In the genomic region with DNA sequence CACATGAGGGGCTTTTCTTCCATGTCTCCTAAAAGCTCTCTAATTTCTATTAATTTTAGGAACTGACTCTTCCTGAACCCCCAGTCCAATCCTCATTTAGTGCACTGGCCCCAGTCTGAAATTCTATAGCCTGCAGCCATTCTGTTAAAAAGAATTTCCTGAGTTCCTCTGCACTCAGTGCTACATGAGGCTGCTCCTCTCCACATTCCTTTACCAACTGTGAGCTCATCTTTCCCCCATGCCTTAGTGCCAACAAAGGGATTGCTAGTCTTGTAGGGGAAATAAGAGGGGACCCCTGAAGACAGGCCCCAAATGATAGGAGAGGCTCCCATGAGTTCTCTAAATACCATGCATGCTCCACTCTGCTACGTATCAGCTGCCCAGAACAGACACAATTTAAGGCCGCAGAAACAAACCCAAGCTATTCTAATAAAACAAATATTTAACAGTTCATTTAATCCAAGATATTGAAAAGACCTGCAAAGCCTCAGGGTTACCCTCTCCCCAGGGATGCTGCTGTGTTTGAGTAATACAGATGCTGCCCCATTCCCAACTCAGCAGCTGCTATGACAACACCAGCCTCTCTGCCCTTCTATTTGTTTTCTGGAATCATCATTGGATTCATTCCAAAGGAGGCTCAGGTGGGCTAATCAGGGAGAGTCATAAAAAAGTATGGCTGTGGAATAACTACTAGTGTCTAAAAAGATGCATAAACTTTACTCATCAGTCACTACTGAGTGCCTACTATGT, we compare ENCODE assay signal across 25 cellular contexts.
DNase-seq lines count a peak whose midpoint lies in the region; FAIRE-seq and TF ChIP-seq lines count a peak whose summit lies in the region.
"Had no signal": no experiment of that assay in that cellular context is flagged by ENCODE, and none has a peak within 500 bp of the region (broad histone marks: within the 10 kb centered on the region; RNA-seq: fewer than 3 reads in every experiment).

No MANE protein-coding gene starts in this region.

- no peaks in the 10 kb centered on the region for H3K36me3 Mint-ChIP-seq in glutamatergic neuron (ENCODE audit: unreplicated experiment)
- H3K36me3 Mint-ChIP-seq: immature natural killer cell, naive B cell had no signal

- H3K27ac Mint-ChIP-seq in glutamatergic neuron (ENCODE audit: unreplicated experiment) = no peak overlapping the region
- H3K27ac Mint-ChIP-seq: H9, immature natural killer cell, naive B cell had no signal

- peaks cover 14% of the 10 kb centered on the region for H3K4me1 ChIP-seq in ectodermal cell (ENCODE audit: control insufficient read depth, insufficient read depth, low read length)
- H3K4me1 ChIP-seq: Peyer's patch, sigmoid colon had no signal

- H3K4me3 ChIP-seq in ectodermal cell (ENCODE audit: insufficient read depth, low read depth, low read length) = no peak overlapping the region
- H3K4me3 ChIP-seq: lung, pancreas, Peyer's patch, sigmoid colon had no signal

- no peak for FAIRE-seq in RCC 7860 (lab: Jason Lieb, UNC)
- FAIRE-seq: pancreas, urothelium cell line had no signal

- H3K4me1 Mint-ChIP-seq in glutamatergic neuron (ENCODE audit: low read depth, unreplicated experiment) = no peaks in the 10 kb centered on the region
- H3K4me1 Mint-ChIP-seq: central memory CD8-positive, alpha-beta T cell; immature natural killer cell; naive B cell had no signal

- WGBS in ectodermal cell, 2 experiments = 63 to 74% methylated on average over 2 of the region's 2 CpGs

- DNase-seq in DMS 273 (lab: John Stamatoyannopoulos, UW; ENCODE audit: unreplicated experiment) (peak; percentile 64), NCI-H1092 treated with DMSO at 0.1 percent for 48 hours (lab: John Stamatoyannopoulos, UW) (peak; percentile 92), NCI-H2227 (lab: John Stamatoyannopoulos, UW; ENCODE audit: unreplicated experiment) (peak; percentile 48), glutamatergic neuron (no peak), middle frontal gyrus (ENCODE audit: extremely low spot score, low spot score) (no peak), RCC 7860 (ENCODE audit: low spot score) (no peak)
- DNase-seq in activated naive CD4-positive, alpha-beta T cell treated with anti-CD3 and anti-CD28 coated beads, Interleukin-2, amount 50 U/mL, for 16 hours = no peak
- DNase-seq: ACHN; activated CD4-positive, alpha-beta T cell treated with anti-CD3 and anti-CD28 coated beads for 48 hours; activated effector memory CD4-positive, alpha-beta T cell treated with anti-CD3 and anti-CD28 coated beads, Interleukin-2, amount 50 U/mL, for 16 hours; EL; H9; immature natural killer cell; MM.1S; naive B cell; NCI-H526 treated with DMSO at 0.1 percent for 48 hours; pancreas; Peyer's patch; sigmoid colon had no signal

- no peak for TF ChIP-seq CTCF in glutamatergic neuron (IDR thresholded peaks at IDR 0.05; ENCODE audit: partially characterized antibody, unreplicated experiment)

- peak overlapping the region; percentile 86 for H3K27ac ChIP-seq in ectodermal cell (ENCODE audit: insufficient read depth, low read depth, low read length, poor library complexity, severe bottlenecking)
- H3K27ac ChIP-seq: C4-2B, HL-60, pancreas, Peyer's patch, sigmoid colon had no signal

- H3K4me3 Mint-ChIP-seq in glutamatergic neuron (ENCODE audit: unreplicated experiment) = no peak overlapping the region
- H3K4me3 Mint-ChIP-seq: central memory CD8-positive, alpha-beta T cell; H9; immature natural killer cell; naive B cell had no signal

- no peaks in the 10 kb centered on the region for H3K27me3 Mint-ChIP-seq in glutamatergic neuron (ENCODE audit: unreplicated experiment)
- H3K27me3 Mint-ChIP-seq: central memory CD8-positive, alpha-beta T cell; naive B cell had no signal

- no peaks in the 10 kb centered on the region for H3K27me3 ChIP-seq in ectodermal cell (ENCODE audit: control insufficient read depth, insufficient read depth, low read length, poor library complexity, severe bottlenecking)
- H3K27me3 ChIP-seq: pancreas, Peyer's patch, sigmoid colon had no signal

- H3K9me3 ChIP-seq in ectodermal cell (ENCODE audit: control insufficient read depth, low read length) = no peaks in the 10 kb centered on the region
- H3K9me3 ChIP-seq: pancreas, Peyer's patch, sigmoid colon had no signal

- H3K9me3 Mint-ChIP-seq in glutamatergic neuron (ENCODE audit: unreplicated experiment) = no peaks in the 10 kb centered on the region
- H3K9me3 Mint-ChIP-seq: H9 had no signal

- no peaks in the 10 kb centered on the region for H3K36me3 ChIP-seq in ectodermal cell (ENCODE audit: control insufficient read depth, insufficient read depth, low read length)
- H3K36me3 ChIP-seq: pancreas, Peyer's patch, sigmoid colon had no signal

Comparison
In these comparisons a context has a peak if more than half of its experiments do, and no peak if none do; other contexts are left out.
1. DNase-seq: peak in DMS 273 (single experiment), NCI-H1092 treated with DMSO at 0.1 percent for 48 hours (single experiment) and NCI-H2227 (single experiment); none in glutamatergic neuron (single experiment), middle frontal gyrus (single experiment), RCC 7860 (single experiment) and activated naive CD4-positive, alpha-beta T cell treated with anti-CD3 and anti-CD28 coated beads, Interleukin-2, amount 50 U/mL, for 16 hours (single experiment).